22 cellular contexts compared by ENCODE assay signal in the genomic region with DNA sequence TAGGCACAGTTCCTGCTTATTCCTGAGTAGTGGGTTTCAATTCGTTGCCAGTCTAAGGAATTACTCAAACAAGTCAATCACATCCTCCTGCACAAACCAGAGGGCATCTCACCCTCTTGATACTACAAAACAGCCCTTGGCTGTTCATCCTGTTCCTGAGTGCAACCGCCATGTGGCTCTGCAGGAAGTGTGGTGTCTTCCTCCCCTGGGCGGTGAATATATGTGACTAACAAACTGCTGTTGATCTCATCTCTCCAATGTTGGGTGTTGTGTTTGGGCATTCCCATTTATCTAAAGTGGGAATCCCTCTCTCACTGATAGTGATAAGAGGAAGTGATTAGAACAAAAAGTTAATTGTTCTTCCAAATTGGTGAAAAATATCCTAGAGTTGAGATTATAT.
A peak's percentile ranks its signal among the peaks of the same experiment; 100 is the strongest.
DNase-seq lines count a peak whose midpoint lies in the region; ATAC-seq, FAIRE-seq and TF ChIP-seq lines count a peak whose summit lies in the region.
"Had no signal": no experiment of that assay in that cellular context is flagged by ENCODE, and none has a peak within 500 bp of the region (broad histone marks: within the 10 kb centered on the region; RNA-seq: fewer than 3 reads in every experiment).

No MANE protein-coding gene starts in this region.

- TF ChIP-seq CTCF in GM13977 (IDR thresholded peaks at IDR 0.05; ENCODE audit: extremely low read depth, insufficient read depth, missing control alignments), result no peak

- peak; percentile 33 for DNase-seq in ELR (ENCODE audit: low read depth)
- no peak for DNase-seq in HTR-8/SVneo (ENCODE audit: insufficient read length, low spot score)
- peak; percentile 79 for DNase-seq in RPMI7951 (ENCODE audit: low read depth)
- peak; percentile 43 to 64 for DNase-seq in lung microvascular endothelial cell (ENCODE audit: low read depth in 2 of 2)
- DNase-seq in iPS-NIHi11 (ENCODE audit: low spot score), result no peak
- DNase-seq in Ammon's horn (ENCODE audit: low spot score), result no peak
- no peak for DNase-seq in GM13977 (ENCODE audit: low spot score)
- DNase-seq: CD4-positive, CD25-positive, alpha-beta regulatory T cell; COR-L47; MG63; NCI-H1417; NCI-H1694 treated with DMSO at 0.1 percent for 48 hours; NCI-H446; NCI-H526; Peyer's patch; SJCRH30 had no signal

- ATAC-seq in GM21360 (IDR thresholded peaks at IDR 0.05; ENCODE audit: unreplicated experiment), result no peak
- ATAC-seq: A549 had no signal

- in situ Hi-C loops in GM13977 (cut with MboI; ENCODE audit: low pct_unique_long_range_greater_than_20kb, low sequenced_read_pairs, unreplicated experiment), result no loop called here

- peak; percentile 72 for FAIRE-seq in HTR-8/SVneo (lab: Jason Lieb, UNC)
- FAIRE-seq: A549, G401.6, GM12892, GM18507, H54 had no signal

Comparison
In these comparisons a context has a peak if more than half of its experiments do, and no peak if none do; other contexts are left out.
1. DNase-seq: peak in ELR (single experiment), RPMI7951 (single experiment) and lung microvascular endothelial cell (2 of 2); none in HTR-8/SVneo (single experiment), iPS-NIHi11 (single experiment), Ammon's horn (single experiment) and GM13977 (single experiment).